ENCODE assay signal across 11 cellular contexts in the genomic region with DNA sequence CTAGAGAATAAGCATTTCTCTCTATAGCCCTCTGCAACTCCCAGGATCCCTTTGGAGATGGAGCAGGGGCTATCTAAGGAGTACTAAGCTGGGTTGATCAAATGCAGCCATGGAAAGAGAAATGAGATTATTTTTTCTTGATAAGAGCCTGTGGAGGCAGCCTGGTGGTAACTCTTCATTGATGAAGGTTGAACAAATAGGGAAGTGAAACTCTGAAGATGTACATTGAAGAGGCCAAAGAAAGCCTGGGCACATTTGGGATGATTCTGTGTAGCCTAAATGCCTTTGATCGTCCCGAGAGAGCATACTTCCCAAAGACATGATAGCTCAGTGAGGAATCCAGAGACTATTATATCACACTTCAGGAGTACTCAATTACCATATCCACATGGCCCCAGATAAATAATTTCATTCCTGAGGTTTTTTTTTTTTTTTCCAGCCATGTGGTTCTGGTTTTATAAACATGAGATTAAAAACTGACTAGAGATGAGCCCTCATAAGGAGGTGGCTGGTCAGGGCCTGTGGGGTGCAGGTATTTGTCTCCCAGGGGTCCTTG.
DNase-seq lines count a peak whose midpoint lies in the region; ATAC-seq and TF ChIP-seq lines count a peak whose summit lies in the region.
"Had no signal": no experiment of that assay in that cellular context is flagged by ENCODE, and none has a peak within 500 bp of the region (broad histone marks: within the 10 kb centered on the region; RNA-seq: fewer than 3 reads in every experiment).

No MANE protein-coding gene starts in this region.

- H3K9me3 Mint-ChIP-seq in stimulated activated naive B cell treated with anti-CD40 and anti-IgM and Interleukin-4, amounts not matched to agents 10 μg/mL and 1 μg/mL and 100 μg/mL, for 72 hours = no peaks in the 10 kb centered on the region
- H3K9me3 Mint-ChIP-seq: activated CD4-positive, alpha-beta T cell treated with anti-CD3 and anti-CD28 coated beads, Interleukin-2, amount 10 ng/mL, durations not matched to agents 7 days and 5 days; CD8-positive, alpha-beta memory T cell had no signal

- H3K9me3 ChIP-seq in aorta (ENCODE audit: control insufficient read depth, low read length) (no peaks in the 10 kb centered on the region), heart right ventricle (no peaks in the 10 kb centered on the region)

- H3K27me3 Mint-ChIP-seq in stimulated activated naive B cell treated with anti-CD40 and anti-IgM and Interleukin-4, amounts not matched to agents 10 μg/mL and 1 μg/mL and 100 μg/mL, for 72 hours = peaks cover 0 to 5% of the 10 kb centered on the region in 2 donors

- H3K27ac ChIP-seq in aorta (ENCODE audit: low read depth in 1 of 2, low read length in 2 of 2) (no peak overlapping the region), heart right ventricle (no peak overlapping the region)

- no peak for TF ChIP-seq CTCF in heart right ventricle (IDR thresholded peaks at IDR 0.05)

- H3K36me3 Mint-ChIP-seq in stimulated activated naive B cell treated with anti-CD40 and anti-IgM and Interleukin-4, amounts not matched to agents 10 μg/mL and 1 μg/mL and 100 μg/mL, for 72 hours = no peaks in the 10 kb centered on the region
- H3K36me3 Mint-ChIP-seq: CD8-positive, alpha-beta memory T cell had no signal

- H3K4me1 ChIP-seq in aorta (ENCODE audit: control insufficient read depth in 1 of 2, insufficient read depth in 2 of 2, low read length in 2 of 2) = peaks cover 2% of the 10 kb centered on the region in 2 donors
- H3K4me1 ChIP-seq in heart right ventricle = peaks cover 0 to 59% (median 14%) of the 10 kb centered on the region in 9 donors

- H3K4me3 Mint-ChIP-seq in stimulated activated naive B cell treated with anti-CD40 and anti-IgM and Interleukin-4, amounts not matched to agents 10 μg/mL and 1 μg/mL and 100 μg/mL, for 72 hours = no peak overlapping the region
- H3K4me3 Mint-ChIP-seq: activated CD4-positive, alpha-beta T cell treated with anti-CD3 and anti-CD28 coated beads, Interleukin-2, amount 10 ng/mL, durations not matched to agents 7 days and 5 days; CD8-positive, alpha-beta memory T cell had no signal

- 98 to 99% methylated on average over 2 of the region's 2 CpGs for WGBS in aorta, 2 donors
- WGBS in heart right ventricle, 2 donors = 49 to 53% methylated on average over 2 of the region's 2 CpGs

- no peak for DNase-seq in stimulated activated naive B cell treated with anti-CD40 and anti-IgM and Interleukin-4, amounts not matched to agents 10 μg/mL and 1 μg/mL and 100 μg/mL, for 72 hours
- DNase-seq in aorta (no peak), heart right ventricle (no peak), GDM1 (lab: John Stamatoyannopoulos, UW) (no peak)
- DNase-seq: activated CD4-positive, alpha-beta T cell treated with anti-CD3 and anti-CD28 coated beads, Interleukin-2, amount 10 ng/mL, durations not matched to agents 7 days and 5 days; CD8-positive, alpha-beta memory T cell; GF-D8 had no signal

- H3K4me3 ChIP-seq in aorta (ENCODE audit: low read length in 2 of 2) (no peak overlapping the region), heart right ventricle (no peak overlapping the region)
- H3K4me3 ChIP-seq: skin epidermis had no signal

- H3K27ac Mint-ChIP-seq in stimulated activated naive B cell treated with anti-CD40 and anti-IgM and Interleukin-4, amounts not matched to agents 10 μg/mL and 1 μg/mL and 100 μg/mL, for 72 hours = no peak overlapping the region
- H3K27ac Mint-ChIP-seq: activated CD4-positive, alpha-beta T cell treated with anti-CD3 and anti-CD28 coated beads, Interleukin-2, amount 10 ng/mL, durations not matched to agents 7 days and 5 days; CD8-positive, alpha-beta memory T cell had no signal

- H3K27me3 ChIP-seq in aorta (ENCODE audit: control insufficient read depth in 1 of 2, insufficient read depth in 2 of 2, low read length in 1 of 2) (no peaks in the 10 kb centered on the region), heart right ventricle (no peaks in the 10 kb centered on the region)

- no peaks in the 10 kb centered on the region for H3K36me3 ChIP-seq in aorta (ENCODE audit: control insufficient read depth in 1 of 2, insufficient read depth in 2 of 2, low read length in 1 of 2)
- no peaks in the 10 kb centered on the region for H3K36me3 ChIP-seq in heart right ventricle

- intact Hi-C loops in aorta (cut with DNase I) (no loop called here), heart right ventricle (cut with DNase I) (no loop called here)

- ATAC-seq in GM18909 (IDR thresholded peaks at IDR 0.05; ENCODE audit: poor library complexity, unreplicated experiment) = peak; percentile 38
- peak; percentile 34 for ATAC-seq in HG02642 (IDR thresholded peaks at IDR 0.05; ENCODE audit: poor library complexity, unreplicated experiment)
- ATAC-seq in HG03571 (IDR thresholded peaks at IDR 0.05; ENCODE audit: unreplicated experiment) = peak; percentile 34
- peak; percentile 53 for ATAC-seq in stimulated activated naive B cell treated with anti-CD40 and anti-IgM and Interleukin-4, amounts not matched to agents 10 μg/mL and 1 μg/mL and 100 μg/mL, for 72 hours (replicated peaks)
- no peak for ATAC-seq in aorta (ENCODE audit: low FRiP score)
- ATAC-seq in heart right ventricle = no peak

- peaks cover 2 to 10% of the 10 kb centered on the region in 2 donors for H3K4me1 Mint-ChIP-seq in stimulated activated naive B cell treated with anti-CD40 and anti-IgM and Interleukin-4, amounts not matched to agents 10 μg/mL and 1 μg/mL and 100 μg/mL, for 72 hours
- H3K4me1 Mint-ChIP-seq: activated CD4-positive, alpha-beta T cell treated with anti-CD3 and anti-CD28 coated beads, Interleukin-2, amount 10 ng/mL, durations not matched to agents 7 days and 5 days; CD8-positive, alpha-beta memory T cell had no signal

Comparison
In these comparisons a context has a peak if more than half of its experiments do, and no peak if none do; other contexts are left out.
1. ATAC-seq: peak in GM18909 (single experiment), HG02642 (single experiment), HG03571 (single experiment) and stimulated activated naive B cell treated with anti-CD40 and anti-IgM and Interleukin-4, amounts not matched to agents 10 μg/mL and 1 μg/mL and 100 μg/mL, for 72 hours (2 of 2); none in aorta (single experiment) and heart right ventricle (0 of 8).